ENCODE assay signal across 30 cellular contexts in genomic region chr5:107518219-107519015, GRCh38.
DNase-seq lines count a peak whose midpoint lies in the region; ATAC-seq, FAIRE-seq and TF ChIP-seq lines count a peak whose summit lies in the region.
"Had no signal": no experiment of that assay in that cellular context is flagged by ENCODE, and none has a peak within 500 bp of the region (broad histone marks: within the 10 kb centered on the region; RNA-seq: fewer than 3 reads in every experiment).

No MANE protein-coding gene starts in this region.

- no peak overlapping the region for H3K4me2 ChIP-seq in trophoblast cell (ENCODE audit: low read length)
- H3K4me2 ChIP-seq in HepG2 (ENCODE audit: low read depth, low read length): no peak overlapping the region

- TF ChIP-seq CTCF in heart left ventricle (IDR thresholded peaks at IDR 0.05) (no peak), astrocyte of the spinal cord (IDR thresholded peaks at IDR 0.05; ENCODE audit: low read depth, low read length) (no peak), HepG2 (CRISPR knock-in tag; IDR thresholded peaks at IDR 0.05) (no peak)

- H2BK12ac ChIP-seq in trophoblast cell (ENCODE audit: low read length): no peak overlapping the region

- 52 to 60% (median 54%) methylated on average over 7 of the region's 7 CpGs for WGBS in heart left ventricle, 4 donors
- WGBS in trophoblast cell (ENCODE audit: extremely low coverage, insufficient coverage, insufficient read length): no CpG with 5 or more reads among the region's 7 CpGs
- under 1% methylated on average over 7 of the region's 7 CpGs for WGBS in HepG2 (ENCODE audit: low lambda C conversion rate)

- TF ChIP-seq RAD21 in HepG2 (CRISPR knock-in tag; IDR thresholded peaks at IDR 0.05): no peak

- H3K23ac ChIP-seq in trophoblast cell (ENCODE audit: low read length): no peak overlapping the region

- no TSS peak for BruUV-seq in HepG2 (replicated peaks; lab: Mats Ljungman, UMichigan)

- intact Hi-C loops in heart left ventricle (cut with DNase I): no loop called here
- intact Hi-C loops in cardiac septum (cut with DNase I): no loop called here
- intact Hi-C loops in CD4-positive, alpha-beta memory T cell (cut with micrococcal nuclease): no loop called here
- intact Hi-C loops in HepG2 (cut with micrococcal nuclease; ENCODE audit: unreplicated experiment): no loop called here

- H4K12ac ChIP-seq in trophoblast cell (ENCODE audit: low read depth, low read length): no peak overlapping the region

- no peak overlapping the region for H4K91ac ChIP-seq in trophoblast cell (ENCODE audit: low read depth, low read length)

- DNase-seq in heart left ventricle: no peak
- no peak for DNase-seq in cardiac septum (ENCODE audit: low spot score)
- peak; percentile 42 for DNase-seq in NCI-H69 (lab: John Stamatoyannopoulos, UW)
- DNase-seq in astrocyte of the spinal cord (ENCODE audit: low read depth, low spot score): peak; percentile 50
- DNase-seq in trophoblast cell: no peak
- no peak for DNase-seq in CD4-positive, alpha-beta memory T cell
- no peak for DNase-seq in HepG2 (ENCODE audit: low spot score)
- DNase-seq: activated naive CD4-positive, alpha-beta T cell treated with anti-CD3 and anti-CD28 coated beads, Interleukin-2, amount 10 ng/mL, durations not matched to agents 7 days and 5 days; adrenal gland; CD4-positive, CD25-positive, alpha-beta regulatory T cell; dorsolateral prefrontal cortex; hippocampal formation; Kasumi-1; MV-4-11; NCI-H1694; NCI-H2171 treated with DMSO at 0.1 percent for 48 hours; NCI-H510A; nucleus accumbens; SIG-M5; stimulated activated CD4-positive, alpha-beta T cell treated with anti-CD3 and anti-CD28 coated beads, Interleukin-4, amount 100 ng/mL, for 4 hours; tibial artery had no signal

- H3K18ac ChIP-seq in trophoblast cell (ENCODE audit: low read length): no peak overlapping the region

- peaks cover 0 to 2% (median 0%) of the 10 kb centered on the region in 8 donors for H3K9me3 Mint-ChIP-seq in CD4-positive, alpha-beta memory T cell
- H3K9me3 Mint-ChIP-seq: activated naive CD4-positive, alpha-beta T cell treated with anti-CD3 and anti-CD28 coated beads, Interleukin-2, amount 10 ng/mL, durations not matched to agents 7 days and 5 days; activated T-helper 17 cell treated with anti-CD3 and anti-CD28 coated beads, Interleukin-2, amount 50 U/mL, for 72 hours; T-helper 2 cell treated with Interferon-gamma antibody and Interleukin-4, amounts not matched to agents 5 μg/mL and 100 μg/mL, for 36 hours had no signal

- H2AK5ac ChIP-seq in trophoblast cell (ENCODE audit: low read length): peak overlapping the region; percentile 37

- H2BK5ac ChIP-seq in trophoblast cell (ENCODE audit: low read depth, low read length, poor library complexity): no peak overlapping the region

- ATAC-seq in heart left ventricle (peak; percentile 35 to 62 (median 46)), GM21717 (IDR thresholded peaks at IDR 0.05; ENCODE audit: unreplicated experiment) (no peak), HepG2 (no peak)
- ATAC-seq: A549; activated T-helper 17 cell treated with anti-CD3 and anti-CD28 coated beads, Interleukin-2, amount 50 U/mL, for 72 hours; gastroesophageal sphincter; left lobe of liver had no signal

- no peaks in the 10 kb centered on the region for H3K27me3 ChIP-seq in heart left ventricle
- no peaks in the 10 kb centered on the region for H3K27me3 ChIP-seq in trophoblast cell (ENCODE audit: insufficient read depth, low read length)
- no peaks in the 10 kb centered on the region for H3K27me3 ChIP-seq in CD4-positive, alpha-beta memory T cell (ENCODE audit: insufficient read depth, low read length)
- no peaks in the 10 kb centered on the region; a peak in 1 of 5 replicates for H3K27me3 ChIP-seq in HepG2 (ENCODE audit: control insufficient read depth in 1 of 2, insufficient read depth in 2 of 2, low read length in 2 of 2)
- H3K27me3 ChIP-seq: adrenal gland, dorsolateral prefrontal cortex, gastroesophageal sphincter, tibial artery had no signal

- H3K4me1 Mint-ChIP-seq in CD4-positive, alpha-beta memory T cell: peaks cover 0 to 3% (median 0%) of the 10 kb centered on the region in 4 donors
- H3K4me1 Mint-ChIP-seq: activated naive CD4-positive, alpha-beta T cell treated with anti-CD3 and anti-CD28 coated beads, Interleukin-2, amount 10 ng/mL, durations not matched to agents 7 days and 5 days; activated T-helper 17 cell treated with anti-CD3 and anti-CD28 coated beads, Interleukin-2, amount 50 U/mL, for 72 hours; CD4-positive, CD25-positive, alpha-beta regulatory T cell had no signal

- FAIRE-seq in HepG2 (lab: Jason Lieb, UNC): no peak
- FAIRE-seq: A549, endothelial cell of umbilical vein, H1 had no signal

- no peak overlapping the region for H3K4me3 ChIP-seq in heart left ventricle
- H3K4me3 ChIP-seq in astrocyte of the spinal cord (ENCODE audit: low read depth, low read length): no peak overlapping the region
- no peak overlapping the region for H3K4me3 ChIP-seq in trophoblast cell (ENCODE audit: low read depth, low read length)
- H3K4me3 ChIP-seq in CD4-positive, alpha-beta memory T cell (ENCODE audit: low read length in 2 of 2): no peak overlapping the region
- no peak overlapping the region for H3K4me3 ChIP-seq in HepG2 (replicated peaks in 1 of 3; ENCODE audit: insufficient read depth in 1 of 3, low read depth in 2 of 3, low read length in 3 of 3)
- H3K4me3 ChIP-seq: A549, adrenal gland, dorsolateral prefrontal cortex, gastroesophageal sphincter, prostate gland, tibial artery had no signal

- POLR2A ChIA-PET in CD4-positive, alpha-beta memory T cell (lab: Charles Lee; ENCODE audit: partially characterized antibody): no interaction called here
- POLR2A ChIA-PET in HepG2 (lab: Yijun Ruan, JAX): no interaction called here

- H4K8ac ChIP-seq in trophoblast cell (ENCODE audit: low read depth, low read length): no peak overlapping the region

- H3K27ac ChIP-seq in heart left ventricle: peak overlapping the region in 1 of 12 donors; percentile 4
- H3K27ac ChIP-seq in trophoblast cell (ENCODE audit: low read depth, low read length): no peak overlapping the region
- no peak overlapping the region for H3K27ac ChIP-seq in CD4-positive, alpha-beta memory T cell (ENCODE audit: low read depth, low read length)
- no peak overlapping the region for H3K27ac ChIP-seq in HepG2 (ENCODE audit: extremely low read length, insufficient read depth, low read length)
- H3K27ac ChIP-seq: adrenal gland, dorsolateral prefrontal cortex, gastroesophageal sphincter, prostate gland, tibial artery had no signal

- peaks cover 0 to 1% of the 10 kb centered on the region in 2 donors for H3K27me3 Mint-ChIP-seq in CD4-positive, alpha-beta memory T cell
- H3K27me3 Mint-ChIP-seq: CD4-positive, CD25-positive, alpha-beta regulatory T cell had no signal

- H3K9ac ChIP-seq in trophoblast cell (ENCODE audit: low read length): no peak overlapping the region
- no peak overlapping the region for H3K9ac ChIP-seq in HepG2 (ENCODE audit: insufficient read depth, low read depth, low read length)

- no peaks in the 10 kb centered on the region for H4K20me1 ChIP-seq in HepG2 (ENCODE audit: insufficient read depth, low read length)

- TF ChIP-seq POLR2A in heart left ventricle (IDR thresholded peaks at IDR 0.05) (no peak), HepG2 (IDR thresholded peaks at IDR 0.05; ENCODE audit: insufficient read depth in 1 of 2, low read depth in 2 of 2, low read length in 2 of 2) (no peak)

- no peak overlapping the region for H3K4ac ChIP-seq in trophoblast cell (ENCODE audit: low read depth, low read length)

- no peak overlapping the region for H3K4me3 Mint-ChIP-seq in CD4-positive, alpha-beta memory T cell
- H3K4me3 Mint-ChIP-seq: activated naive CD4-positive, alpha-beta T cell treated with anti-CD3 and anti-CD28 coated beads, Interleukin-2, amount 10 ng/mL, durations not matched to agents 7 days and 5 days; activated T-helper 17 cell treated with anti-CD3 and anti-CD28 coated beads, Interleukin-2, amount 50 U/mL, for 72 hours; CD4-positive, CD25-positive, alpha-beta regulatory T cell; T-helper 2 cell treated with Interferon-gamma antibody and Interleukin-4, amounts not matched to agents 5 μg/mL and 100 μg/mL, for 36 hours had no signal

- CTCF ChIA-PET in CD4-positive, alpha-beta memory T cell (lab: Charles Lee; ENCODE audit: partially characterized antibody): no interaction called here
- CTCF ChIA-PET in HepG2 (lab: Yijun Ruan, JAX; ENCODE audit: low intra/inter-chr PET ratio, low total read pairs): no interaction called here

- H3K36me3 ChIP-seq in heart left ventricle (no peaks in the 10 kb centered on the region), trophoblast cell (ENCODE audit: control insufficient read depth in 1 of 2, insufficient read depth in 2 of 2, low read length in 2 of 2) (no peaks in the 10 kb centered on the region), HepG2 (replicated peaks in 1 of 2; ENCODE audit: control insufficient read depth in 1 of 2, insufficient read depth in 2 of 2, low read length in 2 of 2) (no peaks in the 10 kb centered on the region)
- H3K36me3 ChIP-seq in CD4-positive, alpha-beta memory T cell (ENCODE audit: insufficient read depth, low read length): no peaks in the 10 kb centered on the region
- H3K36me3 ChIP-seq: adrenal gland, gastroesophageal sphincter, prostate gland, tibial artery had no signal

- no peak for TF ChIP-seq EP300 in HepG2 (IDR thresholded peaks at IDR 0.05; ENCODE audit: low read depth in 2 of 2, low read length in 2 of 2)
- TF ChIP-seq EP300 in HepG2 (CRISPR knock-in tag; IDR thresholded peaks at IDR 0.05; ENCODE audit: borderline replicate concordance): no peak

- H3K14ac ChIP-seq in trophoblast cell (ENCODE audit: low read length): no peak overlapping the region

- no peaks in the 10 kb centered on the region for H3K9me3 ChIP-seq in heart left ventricle
- no peaks in the 10 kb centered on the region for H3K9me3 ChIP-seq in trophoblast cell (ENCODE audit: insufficient read depth, low read depth, low read length)
- H3K9me3 ChIP-seq in CD4-positive, alpha-beta memory T cell (ENCODE audit: control insufficient read depth in 1 of 2, low read length in 2 of 2): no peaks in the 10 kb centered on the region
- no peaks in the 10 kb centered on the region for H3K9me3 ChIP-seq in HepG2 (ENCODE audit: low read length)
- H3K9me3 ChIP-seq: A549, adrenal gland, gastroesophageal sphincter, prostate gland, tibial artery had no signal

- no peak overlapping the region for H2AFZ ChIP-seq in trophoblast cell (ENCODE audit: insufficient read depth, low read length, poor library complexity)
- H2AFZ ChIP-seq in HepG2 (ENCODE audit: low read length): no peak overlapping the region

- no peak overlapping the region for H2BK120ac ChIP-seq in trophoblast cell (ENCODE audit: insufficient read depth, low read length, poor library complexity)

- H3K36me3 Mint-ChIP-seq in CD4-positive, alpha-beta memory T cell: no peaks in the 10 kb centered on the region
- H3K36me3 Mint-ChIP-seq: activated naive CD4-positive, alpha-beta T cell treated with anti-CD3 and anti-CD28 coated beads, Interleukin-2, amount 10 ng/mL, durations not matched to agents 7 days and 5 days; CD4-positive, CD25-positive, alpha-beta regulatory T cell had no signal

- H3K79me2 ChIP-seq in trophoblast cell (ENCODE audit: control insufficient read depth, insufficient read depth, low read length, poor library complexity) (no peaks in the 10 kb centered on the region), HepG2 (ENCODE audit: insufficient read depth, low read length) (no peaks in the 10 kb centered on the region)

- in situ Hi-C loops in astrocyte of the spinal cord (cut with HindIII; ENCODE audit: low sequenced_read_pairs): no loop called here
- in situ Hi-C loops in HepG2 (cut with HindIII; ENCODE audit: extremely low pct_ligation_motif_present, low pct_unique_long_range_greater_than_20kb): no loop called here

- no peak overlapping the region for H3K27ac Mint-ChIP-seq in CD4-positive, alpha-beta memory T cell
- H3K27ac Mint-ChIP-seq: activated naive CD4-positive, alpha-beta T cell treated with anti-CD3 and anti-CD28 coated beads, Interleukin-2, amount 10 ng/mL, durations not matched to agents 7 days and 5 days; activated T-helper 17 cell treated with anti-CD3 and anti-CD28 coated beads, Interleukin-2, amount 50 U/mL, for 72 hours; CD4-positive, CD25-positive, alpha-beta regulatory T cell; T-helper 2 cell treated with Interferon-gamma antibody and Interleukin-4, amounts not matched to agents 5 μg/mL and 100 μg/mL, for 36 hours had no signal

- peaks cover 0 to 18% (median 4%) of the 10 kb centered on the region in 12 donors for H3K4me1 ChIP-seq in heart left ventricle
- peaks cover 0 to 2% of the 10 kb centered on the region in 2 experiments for H3K4me1 ChIP-seq in trophoblast cell (ENCODE audit: control insufficient read depth in 1 of 2, insufficient read depth in 2 of 2, low read length in 2 of 2)
- no peaks in the 10 kb centered on the region for H3K4me1 ChIP-seq in CD4-positive, alpha-beta memory T cell (ENCODE audit: insufficient read depth, low read length)
- no peaks in the 10 kb centered on the region for H3K4me1 ChIP-seq in HepG2 (ENCODE audit: insufficient read depth, low read length)
- H3K4me1 ChIP-seq: prostate gland, tibial artery had no signal

- no peaks in the 10 kb centered on the region for H3K79me1 ChIP-seq in trophoblast cell (ENCODE audit: low read length)

Comparison
In these comparisons a context has a peak if more than half of its experiments do, and no peak if none do; other contexts are left out.
1. ATAC-seq: peak in heart left ventricle (4 of 4); none in GM21717 (single experiment) and HepG2 (single experiment).
2. DNase-seq: peak in NCI-H69 (single experiment) and astrocyte of the spinal cord (single experiment); none in heart left ventricle (0 of 5), cardiac septum (single experiment), trophoblast cell (0 of 2), CD4-positive, alpha-beta memory T cell (0 of 5) and HepG2 (single experiment).